ENCODE assay signal across 25 cellular contexts in the genomic region with DNA sequence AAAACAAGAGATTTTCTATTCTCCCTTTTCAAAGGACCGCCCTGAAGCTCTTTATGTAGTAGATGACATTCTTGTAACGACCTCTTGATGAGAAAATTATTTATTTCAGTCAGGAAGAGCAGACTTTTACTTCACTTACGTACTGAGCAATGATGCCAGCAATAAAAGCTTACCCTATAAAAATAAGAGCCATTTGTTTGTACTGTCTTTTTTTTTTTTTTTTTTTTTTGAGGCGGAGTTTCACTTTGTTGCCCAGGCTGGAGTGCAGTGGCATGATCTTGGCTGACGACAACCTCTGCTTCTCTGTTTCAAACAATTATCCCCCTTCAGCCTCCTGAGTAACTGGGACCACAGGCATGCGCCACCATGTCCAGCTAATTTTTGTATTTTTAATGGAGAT. TPM values are rescaled to one million over a fixed set of nuclear protein-coding genes. Genes with fewer than 3 reads are reported as not detected.
DNase-seq lines count a peak whose midpoint lies in the region; ATAC-seq and TF ChIP-seq lines count a peak whose summit lies in the region.
"Had no signal": no experiment of that assay in that cellular context is flagged by ENCODE, and none has a peak within 500 bp of the region (broad histone marks: within the 10 kb centered on the region; RNA-seq: fewer than 3 reads in every experiment).

No MANE protein-coding gene starts in this region.

- intact Hi-C loops in lower lobe of right lung (cut with DNase I), result no loop called here
- intact Hi-C loops in thyroid gland (cut with DNase I), result no loop called here
- intact Hi-C loops in Caco-2 (cut with micrococcal nuclease; ENCODE audit: unreplicated experiment), result no loop called here

- H3K27me3 ChIP-seq in lower lobe of right lung (ENCODE audit: low read depth) (no peaks in the 10 kb centered on the region), thyroid gland (no peaks in the 10 kb centered on the region), Caco-2 (replicated peaks; ENCODE audit: control insufficient read depth, insufficient read depth, low read length) (no peaks in the 10 kb centered on the region)
- H3K27me3 ChIP-seq: gastroesophageal sphincter, tibial nerve had no signal

- H3K4me3 ChIP-seq in lower lobe of right lung (peak overlapping the region; percentile 6), thyroid gland (replicated peaks in 1 of 3) (no peak overlapping the region), Caco-2 (ENCODE audit: low read depth, low read length) (no peak overlapping the region)
- H3K4me3 ChIP-seq: gastroesophageal sphincter, tibial nerve had no signal

- H3K9me3 Mint-ChIP-seq in Caco-2 (ENCODE audit: unreplicated experiment), result no peaks in the 10 kb centered on the region
- H3K9me3 Mint-ChIP-seq: nephron had no signal

- no peaks in the 10 kb centered on the region for H3K36me3 ChIP-seq in lower lobe of right lung
- no peaks in the 10 kb centered on the region for H3K36me3 ChIP-seq in thyroid gland
- no peaks in the 10 kb centered on the region for H3K36me3 ChIP-seq in Caco-2 (ENCODE audit: control insufficient read depth, insufficient read depth, low read length)
- H3K36me3 ChIP-seq: BE2C had no signal

- peak in 1 of 2 donors; percentile 44 for ATAC-seq in lower lobe of right lung
- no peak for ATAC-seq in HG03196 (IDR thresholded peaks at IDR 0.05; ENCODE audit: unreplicated experiment)
- ATAC-seq: gastroesophageal sphincter had no signal

- no peak overlapping the region for H3K4me3 Mint-ChIP-seq in Caco-2 (ENCODE audit: unreplicated experiment)
- H3K4me3 Mint-ChIP-seq: nephron had no signal

- no TSS peak for BruUV-seq in Caco-2 (replicated peaks; lab: Mats Ljungman, UMichigan)

- no peak for TF ChIP-seq POLR2A in thyroid gland (IDR thresholded peaks at IDR 0.05)

- H3K9me3 ChIP-seq in lower lobe of right lung (no peaks in the 10 kb centered on the region), thyroid gland (no peaks in the 10 kb centered on the region), Caco-2 (no peaks in the 10 kb centered on the region)
- H3K9me3 ChIP-seq: BE2C, gastroesophageal sphincter, tibial nerve had no signal

- H3K36me3 Mint-ChIP-seq in Caco-2 (ENCODE audit: insufficient read depth, unreplicated experiment), result peaks cover 41% of the 10 kb centered on the region

- peaks cover 17% of the 10 kb centered on the region for H3K4me1 ChIP-seq in lower lobe of right lung
- peaks cover 24 to 41% of the 10 kb centered on the region in 2 donors for H3K4me1 ChIP-seq in thyroid gland
- peaks cover 59% of the 10 kb centered on the region for H3K4me1 ChIP-seq in Caco-2
- H3K4me1 ChIP-seq: BE2C had no signal

- H3K27ac Mint-ChIP-seq in Caco-2 (ENCODE audit: unreplicated experiment), result no peak overlapping the region
- H3K27ac Mint-ChIP-seq: nephron had no signal

- CTCF ChIA-PET in Caco-2 (lab: Charles Lee), result interaction anchor here (0.7 kb wide), 1 partner anchor 10 kb away, joined by 6 read pairs; no protein-coding TSS in a partner anchor

- H3K27me3 Mint-ChIP-seq in Caco-2 (ENCODE audit: insufficient read depth, unreplicated experiment), result no peaks in the 10 kb centered on the region

- TF ChIP-seq CTCF in VCaP (conservative IDR thresholded peaks at IDR 0.05), result no peak
- TF ChIP-seq CTCF in lower lobe of right lung (IDR thresholded peaks at IDR 0.05), result no peak
- no peak for TF ChIP-seq CTCF in thyroid gland (IDR thresholded peaks at IDR 0.05)
- TF ChIP-seq CTCF in Caco-2 (IDR thresholded peaks at IDR 0.05; ENCODE audit: insufficient read depth in 1 of 2, low read depth in 1 of 2, low read length in 1 of 2, severe bottlenecking in 1 of 2, unreplicated experiment in 1 of 2), result no peak

- peaks cover 17% of the 10 kb centered on the region for H3K4me1 Mint-ChIP-seq in Caco-2 (ENCODE audit: low read depth, unreplicated experiment)

- POLR2A ChIA-PET in Caco-2 (lab: Charles Lee), result interaction anchor here (0.6 kb wide), 1 partner anchor 39 kb away, joined by 4 read pairs; no protein-coding TSS in a partner anchor

- 53% methylated on average over 6 of the region's 6 CpGs for WGBS in thyroid gland, 2 donors

- DNase-seq in DMS153 treated with DMSO at 0.1 percent for 48 hours (lab: John Stamatoyannopoulos, UW; ENCODE audit: unreplicated experiment) (peak; percentile 14), DMS153 (lab: John Stamatoyannopoulos, UW) (no peak), lower lobe of right lung (no peak), thyroid gland (peak in 1 of 2 donors; percentile 42), UCSD-AML1 (lab: John Stamatoyannopoulos, UW; ENCODE audit: unreplicated experiment) (no peak), Caco-2 (no peak)
- DNase-seq: activated CD4-positive, alpha-beta T cell treated with anti-CD3 and anti-CD28 coated beads, Interleukin-2, amount 50 U/mL, for 48 hours; activated gamma-delta T cell treated with Interleukin-2 at 50 U/mL for 16 hours; BE2C; caudate nucleus; COR-L47; erythroblast; kidney; MM.1S; NCI-H1436 treated with DMSO at 0.1 percent for 48 hours; NCI-H2171 treated with DMSO at 0.1 percent for 48 hours; SHP77 treated with DMSO at 0.1 percent for 48 hours; stimulated activated naive CD4-positive, alpha-beta T cell; T-helper 2 cell had no signal

- H3K27ac ChIP-seq in VCaP (peak overlapping the region; percentile 66), lower lobe of right lung (no peak overlapping the region), thyroid gland (peak overlapping the region; percentile 43 to 61 (median 44))
- H3K27ac ChIP-seq: HL-60 had no signal

RNA-seq across cellular contexts. Expression of gene CRIM1, which starts 39.2 kb away (rescaled TPM):
- total RNA-seq in lower lobe of right lung (105 TPM), thyroid gland (100 to 1,000 TPM in 1 of 4 donors, 10 to 100 TPM in 3; 49.5 to 104 (median 71.5) TPM), Caco-2 (2022) (270 and 292 TPM in 2 replicates)
